23 cellular contexts compared by ENCODE assay signal in the genomic region with DNA sequence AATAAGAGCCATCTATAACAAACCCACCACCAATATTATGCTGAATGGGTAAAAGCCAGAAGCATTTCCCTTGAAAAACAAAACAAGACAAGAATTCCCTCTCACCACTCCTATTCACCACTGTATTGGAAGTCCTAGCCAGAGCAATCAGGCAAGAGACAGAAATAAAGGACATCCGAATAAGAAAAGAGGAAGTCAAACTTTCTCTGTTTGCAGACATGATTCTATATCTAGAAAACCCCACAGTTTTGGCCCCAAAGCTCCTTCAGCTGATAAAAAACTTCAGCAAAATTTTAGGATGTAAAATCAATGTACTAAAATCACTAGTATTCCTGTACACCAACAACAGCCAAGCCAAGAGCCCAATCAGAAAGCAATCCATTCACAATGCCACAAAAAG.
"Had no signal": no experiment of that assay in that cellular context is flagged by ENCODE, and none has a peak within 500 bp of the region (broad histone marks: within the 10 kb centered on the region; RNA-seq: fewer than 3 reads in every experiment).

No MANE protein-coding gene starts in this region.

- H3K4me2 ChIP-seq: KMS-11, SK-N-SH had no signal

- H3K4me1 Mint-ChIP-seq: T-cell had no signal

- H3K9ac ChIP-seq: KMS-11, SK-N-SH had no signal

- H3K27ac Mint-ChIP-seq: T-cell; T-helper 1 cell treated with Interleukin-12 subunit alpha and Interleukin-12 subunit beta and Interleukin-4 antibody, amounts not matched to agents 30 μg/mL and 1 μg/mL, for 36 hours had no signal

- DNase-seq: IMR-90, MM.1S, NCI-H1092 treated with DMSO at 0.1 percent for 48 hours, NCI-H1436, NCI-H187, NCI-H2029, NCI-H2081 treated with DMSO at 0.1 percent for 48 hours, NCI-H2171, NCI-H226, NCI-H446, NCI-H510A, NCI-H524 treated with DMSO at 0.1 percent for 48 hours, NCI-H69, NCI-H774, Right ventricle myocardium superior, RPMI8226, SIG-M5, SK-N-SH, SW 1271, T-cell had no signal

- ATAC-seq: T-cell had no signal

- FAIRE-seq: RCC 7860 had no signal

- H3K4me3 Mint-ChIP-seq: T-cell; T-helper 1 cell treated with Interleukin-12 subunit alpha and Interleukin-12 subunit beta and Interleukin-4 antibody, amounts not matched to agents 30 μg/mL and 1 μg/mL, for 36 hours had no signal

- H3K27ac ChIP-seq: KMS-11 had no signal
